ENCODE assay signal across 9 cellular contexts in genomic region chr15:64380130-64380870, GRCh38. TPM values are rescaled to one million over a fixed set of nuclear protein-coding genes. Genes with fewer than 3 reads are reported as not detected.
DNase-seq lines count a peak whose midpoint lies in the region; ATAC-seq and TF ChIP-seq lines count a peak whose summit lies in the region.
"Not testable (repeated sequence)": the region's sequence is repeated elsewhere in the genome, so short reads cannot be mapped to it uniquely, and the experiment has no call there.
"Had no signal": no experiment of that assay in that cellular context is flagged by ENCODE, and none has a peak within 500 bp of the region (broad histone marks: within the 10 kb centered on the region; RNA-seq: fewer than 3 reads in every experiment).

No MANE protein-coding gene starts in this region.

- CTCF ChIA-PET in Panc1 (lab: Charles Lee), result not testable (repeated sequence)

- not testable (repeated sequence) for H3K9me3 ChIP-seq in Panc1 (ENCODE audit: control insufficient read depth, insufficient read depth, low read depth, low read length); colonic mucosa; right atrium auricular region

- H3K9ac ChIP-seq in colonic mucosa (ENCODE audit: low read depth in 2 of 2, low read length in 2 of 2), result peak overlapping the region in 1 of 2 donors; percentile 62

- H3K36me3 ChIP-seq in Panc1 (ENCODE audit: control insufficient read depth, insufficient read depth, low read length); colonic mucosa; right atrium auricular region: not testable (repeated sequence)

- H3K4me1 Mint-ChIP-seq in CD14-positive monocyte (peaks cover 21% of the 10 kb centered on the region), natural killer cell (peaks cover 13 to 15% of the 10 kb centered on the region in 2 donors)
- peaks cover 18% of the 10 kb centered on the region for H3K4me1 Mint-ChIP-seq in activated T-cell treated with anti-CD3 and anti-CD28 coated beads, Interleukin-2, amount 50 U/mL, for 24 hours (ENCODE audit: low read depth)
- peaks cover 18% of the 10 kb centered on the region for H3K4me1 Mint-ChIP-seq in stimulated activated naive CD8-positive, alpha-beta T cell treated with anti-CD3 and anti-CD28 coated beads, Interleukin-15, Interleukin-2, amounts not matched to agents 100 ng/mL and 50 ng/mL, for 24 hours (ENCODE audit: low read depth)

- H3K4me3 Mint-ChIP-seq in CD14-positive monocyte (peak overlapping the region; percentile 89 to 93), natural killer cell (peak overlapping the region; percentile 98)
- peak overlapping the region; percentile 90 for H3K4me3 Mint-ChIP-seq in activated T-cell treated with anti-CD3 and anti-CD28 coated beads, Interleukin-2, amount 50 U/mL, for 24 hours
- peak overlapping the region; percentile 87 for H3K4me3 Mint-ChIP-seq in stimulated activated naive CD8-positive, alpha-beta T cell treated with anti-CD3 and anti-CD28 coated beads, Interleukin-15, Interleukin-2, amounts not matched to agents 100 ng/mL and 50 ng/mL, for 24 hours

- not testable (repeated sequence) for ATAC-seq in Panc1, natural killer cell

- not testable (repeated sequence) for H3K27me3 ChIP-seq in HL-60 (ENCODE audit: insufficient read depth, poor library complexity, severe bottlenecking); Panc1 (ENCODE audit: control insufficient read depth, insufficient read depth, low read length); colonic mucosa; right atrium auricular region

- POLR2A ChIA-PET in Panc1 (lab: Charles Lee), result not testable (repeated sequence)

- not testable (repeated sequence) for DNase-seq in CD14-positive monocyte (ENCODE audit: low spot score); Panc1 (ENCODE audit: low read depth, low spot score); activated T-cell treated with anti-CD3 and anti-CD28 coated beads, Interleukin-2, amount 50 U/mL, for 24 hours; colonic mucosa; right atrium auricular region (ENCODE audit: low spot score); natural killer cell
- peak in 1 of 2 experiments; percentile 16 for DNase-seq in HL-60 (ENCODE audit: low read depth in 1 of 2, low spot score in 1 of 2)

- H3K27ac Mint-ChIP-seq in CD14-positive monocyte, result peak overlapping the region in 3 of 7 donors; percentile 41 to 70 (median 43)
- H3K27ac Mint-ChIP-seq in activated T-cell treated with anti-CD3 and anti-CD28 coated beads, Interleukin-2, amount 50 U/mL, for 24 hours, result peak overlapping the region; percentile 93
- peak overlapping the region in 1 of 2 donors; percentile 89 for H3K27ac Mint-ChIP-seq in natural killer cell
- H3K27ac Mint-ChIP-seq in stimulated activated naive CD8-positive, alpha-beta T cell treated with anti-CD3 and anti-CD28 coated beads, Interleukin-15, Interleukin-2, amounts not matched to agents 100 ng/mL and 50 ng/mL, for 24 hours, result peak overlapping the region; percentile 81

- H3K9me3 Mint-ChIP-seq in CD14-positive monocyte; activated T-cell treated with anti-CD3 and anti-CD28 coated beads, Interleukin-2, amount 50 U/mL, for 24 hours; natural killer cell; stimulated activated naive CD8-positive, alpha-beta T cell treated with anti-CD3 and anti-CD28 coated beads, Interleukin-15, Interleukin-2, amounts not matched to agents 100 ng/mL and 50 ng/mL, for 24 hours: not testable (repeated sequence)

- in situ Hi-C loops in Panc1 (cut with HindIII; ENCODE audit: low pct_unique_long_range_greater_than_20kb, low sequenced_read_pairs), result not testable (repeated sequence)

- not testable (repeated sequence) for H3K27me3 Mint-ChIP-seq in CD14-positive monocyte (ENCODE audit: low read depth in 3 of 3); activated T-cell treated with anti-CD3 and anti-CD28 coated beads, Interleukin-2, amount 50 U/mL, for 24 hours; natural killer cell (ENCODE audit: low read depth in 2 of 2); stimulated activated naive CD8-positive, alpha-beta T cell treated with anti-CD3 and anti-CD28 coated beads, Interleukin-15, Interleukin-2, amounts not matched to agents 100 ng/mL and 50 ng/mL, for 24 hours

- not testable (repeated sequence) for TF ChIP-seq CTCF in CD14-positive monocyte (IDR thresholded peaks at IDR 0.05); HL-60 (IDR thresholded peaks at IDR 0.05; ENCODE audit: insufficient read depth, low read length); Panc1 (IDR thresholded peaks at IDR 0.05); colonic mucosa (IDR thresholded peaks at IDR 0.05); right atrium auricular region (IDR thresholded peaks at IDR 0.05); natural killer cell (IDR thresholded peaks at IDR 0.05)

- H3K36me3 Mint-ChIP-seq in CD14-positive monocyte, natural killer cell: not testable (repeated sequence)
- H3K36me3 Mint-ChIP-seq in activated T-cell treated with anti-CD3 and anti-CD28 coated beads, Interleukin-2, amount 50 U/mL, for 24 hours (ENCODE audit: low read depth), result peaks cover 50% of the 10 kb centered on the region
- H3K36me3 Mint-ChIP-seq in stimulated activated naive CD8-positive, alpha-beta T cell treated with anti-CD3 and anti-CD28 coated beads, Interleukin-15, Interleukin-2, amounts not matched to agents 100 ng/mL and 50 ng/mL, for 24 hours (ENCODE audit: low read depth), result peaks cover 15% of the 10 kb centered on the region

- H3K4me1 ChIP-seq in Panc1 (ENCODE audit: control insufficient read depth, insufficient read depth, low read length) (peaks cover 11% of the 10 kb centered on the region), right atrium auricular region (peaks cover 0 to 13% of the 10 kb centered on the region in 2 donors)
- not testable (repeated sequence) for H3K4me1 ChIP-seq in colonic mucosa

- H3K4me3 ChIP-seq in HL-60 (replicated peaks; ENCODE audit: insufficient read depth, low read length), result peak overlapping the region; percentile 65
- peak overlapping the region; percentile 68 to 85 for H3K4me3 ChIP-seq in Panc1 (ENCODE audit: low read depth in 2 of 2, low read length in 2 of 2)
- H3K4me3 ChIP-seq in colonic mucosa, result peak overlapping the region; percentile 84
- H3K4me3 ChIP-seq in right atrium auricular region, result peak overlapping the region; percentile 44 to 58

- H3K27ac ChIP-seq in HL-60 (replicated peaks) (peak overlapping the region; percentile 92), Panc1 (ENCODE audit: low read length) (peak overlapping the region; percentile 91)
- H3K27ac ChIP-seq in colonic mucosa, right atrium auricular region: not testable (repeated sequence)

- intact Hi-C loops in CD14-positive monocyte (cut with micrococcal nuclease) (loop anchor here in 1 of 2 donors (5.0 kb wide), 1 partner anchor 778 kb away; no protein-coding TSS in a partner anchor), natural killer cell (cut with micrococcal nuclease) (loop anchor here (10.0 kb wide), 1 partner anchor 85 kb away; the partner anchor contains the start of gene ZNF609)
- intact Hi-C loops in Panc1 (cut with micrococcal nuclease; ENCODE audit: unreplicated experiment); colonic mucosa (cut with DNase I): not testable (repeated sequence)

- not testable (repeated sequence) for BruUV-seq in Panc1 (replicated peaks; lab: Mats Ljungman, UMichigan)

RNA-seq across cellular contexts. Expression of gene PCLAF, which starts 0.9 kb away (rescaled TPM):
- polyA plus RNA-seq in CD14-positive monocyte, result not detected
- total RNA-seq in Panc1 (2021; ENCODE audit: unreplicated experiment), result 97.8 TPM
- 42.4 TPM for polyA plus RNA-seq in Panc1 (2012; ENCODE audit: insufficient read length)
- 10 to 100 TPM; 11.8 to 40.4 TPM for total RNA-seq in colonic mucosa
- not detected for total RNA-seq in right atrium auricular region
- 1 to 10 TPM; 1.4 to 2.2 (median 1.9) TPM for total RNA-seq in natural killer cell
- total RNA-seq: sciatic nerve had no signal

RNA-seq across cellular contexts. Expression of gene TRIP4, which starts 7.3 kb away (rescaled TPM):
- polyA plus RNA-seq in CD14-positive monocyte, result 10 to 100 TPM; 35.6 to 40.1 TPM
- 42.8 TPM for total RNA-seq in Panc1 (2021; ENCODE audit: unreplicated experiment)
- 32.3 TPM for polyA plus RNA-seq in Panc1 (2012; ENCODE audit: insufficient read length)
- total RNA-seq in colonic mucosa, result 10 to 100 TPM; 28.0 to 32.4 TPM
- 1 to 10 TPM; 7.8 to 8.7 TPM for total RNA-seq in right atrium auricular region
- 10 to 100 TPM; 32.9 to 37.1 (median 33.7) TPM for total RNA-seq in natural killer cell

RNA-seq across cellular contexts. Expression of gene CSNK1G1, which starts 24.3 kb away (rescaled TPM):
- 1 to 10 TPM; 4.3 to 8.6 TPM for polyA plus RNA-seq in CD14-positive monocyte
- total RNA-seq in Panc1 (2021; ENCODE audit: unreplicated experiment), result 22.8 TPM
- polyA plus RNA-seq in Panc1 (2012; ENCODE audit: insufficient read length), result 9.5 TPM
- 10 to 100 TPM; 17.0 to 18.5 TPM for total RNA-seq in colonic mucosa
- total RNA-seq in right atrium auricular region, result 1 to 10 TPM; 3.5 to 4.8 TPM
- total RNA-seq in natural killer cell, result 10 to 100 TPM; 26.2 to 36.8 (median 34.0) TPM
